ENCODE assay signal across 9 cellular contexts in genomic region chr15:90165157-90165556, GRCh38. TPM values are rescaled to one million over a fixed set of nuclear protein-coding genes. Genes with fewer than 3 reads are reported as not detected.
DNase-seq lines count a peak whose midpoint lies in the region; ATAC-seq, FAIRE-seq and TF ChIP-seq lines count a peak whose summit lies in the region.
"Had no signal": no experiment of that assay in that cellular context is flagged by ENCODE, and none has a peak within 500 bp of the region (broad histone marks: within the 10 kb centered on the region; RNA-seq: fewer than 3 reads in every experiment).

No MANE protein-coding gene starts in this region.

- H3K36me3 ChIP-seq in Loucy (ENCODE audit: insufficient read depth, low read length) (no peaks in the 10 kb centered on the region), K562 (ENCODE audit: control insufficient read depth, insufficient read depth, low read length) (no peaks in the 10 kb centered on the region), lung (ENCODE audit: control insufficient read depth in 2 of 2, insufficient read depth in 2 of 2, low read length in 2 of 2) (no peaks in the 10 kb centered on the region), thoracic aorta (no peaks in the 10 kb centered on the region)

- H3K9me1 ChIP-seq in K562 (ENCODE audit: control insufficient read depth, insufficient read depth, low read length) = no peaks in the 10 kb centered on the region

- H3K27ac ChIP-seq in K562 (ENCODE audit: extremely low read depth, low read depth, low read length) (peak overlapping the region; percentile 76), lung (ENCODE audit: low read depth in 1 of 2, low read length in 1 of 2) (peak overlapping the region; percentile 76 to 80), thoracic aorta (peak overlapping the region; percentile 15 to 55)

- no peaks in the 10 kb centered on the region for H3K9me3 ChIP-seq in Loucy (ENCODE audit: insufficient read depth, low read depth, low read length)
- H3K9me3 ChIP-seq in K562 (replicated peaks; ENCODE audit: control insufficient read depth, insufficient read depth, low read depth, low read length) = peaks cover 5% of the 10 kb centered on the region; the same call in 1 of the 2 replicates
- H3K9me3 ChIP-seq in lung (ENCODE audit: control insufficient read depth in 2 of 2, insufficient read depth in 1 of 2, low read length in 1 of 2) = no peaks in the 10 kb centered on the region
- H3K9me3 ChIP-seq in thoracic aorta = no peaks in the 10 kb centered on the region

- H4K20me1 ChIP-seq in Loucy (ENCODE audit: insufficient read depth, low read length, poor library complexity, severe bottlenecking) = no peaks in the 10 kb centered on the region
- no peaks in the 10 kb centered on the region for H4K20me1 ChIP-seq in K562 (replicated peaks; ENCODE audit: control insufficient read depth, insufficient read depth, low read length)

- H3K9me2 ChIP-seq in Loucy (replicated peaks; ENCODE audit: low read depth, low read length) = no peaks in the 10 kb centered on the region

- H2AFZ ChIP-seq in Loucy (ENCODE audit: low read length) (0 out of 2 replicates have a peak overlapping the region, but pooled peaks have one; percentile 41), K562 (ENCODE audit: low read depth, low read length) (peak overlapping the region; percentile 86)

- ATAC-seq in K562 = no peak
- ATAC-seq in lung (ENCODE audit: insufficient read depth, low FRiP score) = no peak
- ATAC-seq in thoracic aorta (ENCODE audit: insufficient number of reproducible peaks, low FRiP score, low read depth) = no peak
- no peak for ATAC-seq in HG03565 (IDR thresholded peaks at IDR 0.05; ENCODE audit: unreplicated experiment)

- H3K9ac ChIP-seq in Loucy (ENCODE audit: low read depth, low read length, poor library complexity, severe bottlenecking) = no peak overlapping the region
- H3K9ac ChIP-seq in K562 (ENCODE audit: insufficient read depth in 1 of 2, low read depth in 2 of 2, low read length in 2 of 2) = peak overlapping the region in 1 of 2 experiments; percentile 65; a peak in 3 of 4 replicates

- H3K4me2 ChIP-seq in Loucy (ENCODE audit: low read depth, low read length, poor library complexity, severe bottlenecking) (peak overlapping the region; percentile 47), K562 (ENCODE audit: insufficient read depth, low read length) (peak overlapping the region; percentile 59)

- CTCF ChIA-PET in K562 (lab: Yijun Ruan, JAX; ENCODE audit: low intra/inter-chr PET ratio) = no interaction called here

- in situ Hi-C loops in K562 (cut with MboI) = no loop called here

- no peaks in the 10 kb centered on the region for H3K79me2 ChIP-seq in Loucy (ENCODE audit: insufficient read depth, low read length)
- no peaks in the 10 kb centered on the region for H3K79me2 ChIP-seq in K562 (ENCODE audit: control insufficient read depth, insufficient read depth, low read length)

- TF ChIP-seq EP300 in K562 (IDR thresholded peaks at IDR 0.05; ENCODE audit: low read length) = no peak

- H3K27me3 ChIP-seq in Loucy (ENCODE audit: insufficient read depth, low read length, poor library complexity, severe bottlenecking) (no peaks in the 10 kb centered on the region), K562 (ENCODE audit: control insufficient read depth in 2 of 2, insufficient read depth in 2 of 2, low read length in 2 of 2) (no peaks in the 10 kb centered on the region), lung (ENCODE audit: control insufficient read depth, insufficient read depth) (no peaks in the 10 kb centered on the region), thoracic aorta (replicated peaks; ENCODE audit: insufficient read depth) (no peaks in the 10 kb centered on the region)

- no peak for TF ChIP-seq CTCF in Loucy (conservative IDR thresholded peaks at IDR 0.05; ENCODE audit: low read length)
- TF ChIP-seq CTCF in K562 (IDR thresholded peaks at IDR 0.05 in 2 of 3, conservative IDR thresholded peaks at IDR 0.05 in 1 of 3; ENCODE audit: insufficient read depth in 2 of 3, low read depth in 1 of 3, low read length in 3 of 3) = no peak
- TF ChIP-seq CTCF in lung (IDR thresholded peaks at IDR 0.05; ENCODE audit: control extremely low read depth, extremely low read depth) = no peak
- TF ChIP-seq CTCF in thoracic aorta (IDR thresholded peaks at IDR 0.05) = no peak

- no peak for DNase-seq in K562 (ENCODE audit: extremely low read depth in 1 of 4, low spot score in 3 of 4)
- DNase-seq in lung (ENCODE audit: low spot score) = no peak
- DNase-seq in thoracic aorta (ENCODE audit: low spot score) = no peak
- DNase-seq in GM12892 (ENCODE audit: insufficient read length) = no peak
- no peak for DNase-seq in HuH-7 (ENCODE audit: low spot score)
- DNase-seq: MM.1S; stimulated activated naive B cell treated with anti-CD40 and anti-IgM and Interleukin-4, amounts not matched to agents 10 μg/mL and 1 μg/mL and 100 μg/mL, for 72 hours had no signal

- TF ChIP-seq POLR2A in K562 (conservative IDR thresholded peaks at IDR 0.05) (no peak), GM12892 (IDR thresholded peaks at IDR 0.05; ENCODE audit: low read depth, low read length) (no peak)

- TF ChIP-seq RAD21 in K562 (CRISPR knock-in tag; conservative IDR thresholded peaks at IDR 0.05 in 1 of 2, IDR thresholded peaks at IDR 0.05 in 1 of 2) = no peak

- H3K4me3 ChIP-seq in Loucy (ENCODE audit: low read length, poor library complexity, severe bottlenecking) (peak overlapping the region; percentile 20), K562 (no peak overlapping the region), lung (no peak overlapping the region), thoracic aorta (no peak overlapping the region)

- H3F3A ChIP-seq in Loucy (ENCODE audit: low read depth) = no peaks in the 10 kb centered on the region

- H3K4me1 ChIP-seq in Loucy (ENCODE audit: insufficient read depth, low read length, poor library complexity, severe bottlenecking) (no peaks in the 10 kb centered on the region), K562 (replicated peaks in 1 of 2; ENCODE audit: control insufficient read depth in 2 of 2, insufficient read depth in 2 of 2, low read length in 2 of 2) (peaks cover 10 to 41% of the 10 kb centered on the region in 2 experiments), lung (ENCODE audit: control insufficient read depth in 2 of 2, insufficient read depth in 2 of 2, low read length in 2 of 2) (peaks cover 0 to 2% of the 10 kb centered on the region in 2 donors), thoracic aorta (ENCODE audit: control insufficient read depth in 1 of 2, low read depth in 2 of 2) (peaks cover 6 to 13% of the 10 kb centered on the region in 2 donors)

- POLR2A ChIA-PET in K562 (lab: Yijun Ruan, JAX) = no interaction called here

- intact Hi-C loops in K562 (cut with micrococcal nuclease) = no loop called here

- no TSS peak for BruUV-seq in K562 (replicated peaks; lab: Mats Ljungman, UMichigan)

- FAIRE-seq in K562 (lab: Jason Lieb, UNC) = no peak
- no peak for FAIRE-seq in GM12892 (lab: Jason Lieb, UNC)

- 93% methylated on average over 1 of the region's 1 CpG for WGBS in K562 (ENCODE audit: insufficient coverage, low coverage, missing lambda C conversion rate)
- WGBS in lung, 2 donors = 94 to 97% methylated on average over 1 of the region's 1 CpG

TF ChIP-seq in K562, 482 proteins besides CTCF, POLR2A, EP300 and RAD21 (continues in another document):
- TF ChIP-seq, protein P1, sequence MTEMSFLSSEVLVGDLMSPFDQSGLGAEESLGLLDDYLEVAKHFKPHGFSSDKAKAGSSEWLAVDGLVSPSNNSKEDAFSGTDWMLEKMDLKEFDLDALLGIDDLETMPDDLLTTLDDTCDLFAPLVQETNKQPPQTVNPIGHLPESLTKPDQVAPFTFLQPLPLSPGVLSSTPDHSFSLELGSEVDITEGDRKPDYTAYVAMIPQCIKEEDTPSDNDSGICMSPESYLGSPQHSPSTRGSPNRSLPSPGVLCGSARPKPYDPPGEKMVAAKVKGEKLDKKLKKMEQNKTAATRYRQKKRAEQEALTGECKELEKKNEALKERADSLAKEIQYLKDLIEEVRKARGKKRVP (CRISPR knock-in tag; IDR thresholded peaks at IDR 0.05) = no peak
- TF ChIP-seq PHF20 (IDR thresholded peaks at IDR 0.05; ENCODE audit: partially characterized antibody) = peak; percentile 61
- 0 out of 2 replicates have a peak, but pooled peaks have one; percentile 37 for TF ChIP-seq FOXP1 (CRISPR knock-in tag; IDR thresholded peaks at IDR 0.05)
- TF ChIP-seq PHTF2 (CRISPR knock-in tag; IDR thresholded peaks at IDR 0.05) = no peak
- TF ChIP-seq ZNF121 (CRISPR knock-in tag; conservative IDR thresholded peaks at IDR 0.05) = peak; percentile 98

RNA-seq across cellular contexts. Expression of gene SEMA4B, which starts 36.0 kb away (rescaled TPM):
- total RNA-seq in K562 (2011; cell fraction: chromatin; rRNA removed; ENCODE audit: low replicate concordance) = 229 and 471 TPM in 2 replicates
- 275 and 311 TPM in 2 replicates for total RNA-seq in K562 (2011; cell fraction: nucleolus; rRNA removed)
- 234 and 268 TPM in 2 replicates for total RNA-seq in K562 (2011; cell fraction: nucleoplasm; rRNA removed)
- total RNA-seq in K562 (2014; rRNA removed) = 11.0 and 38.7 TPM in 2 replicates
- 8.5 and 10.7 TPM in 2 replicates for total RNA-seq in K562 (2014; rRNA removed; fragmentation: Illumina TruSeq; extraction: Trizol)
- total RNA-seq in K562 (2015; rRNA removed; fragmentation: Illumina TruSeq; extraction: Trizol) = 16.7 and 17.7 TPM in 2 replicates
- total RNA-seq in K562 (2021) = 33.6 and 37.9 TPM in 2 replicates
- polyA plus RNA-seq in K562 (2011; rRNA removed) = 28.8 and 56.9 TPM in 2 replicates
- 31.0 and 40.4 TPM in 2 replicates for polyA plus RNA-seq in K562 (2011; cell fraction: cytosol; rRNA removed)
- polyA plus RNA-seq in K562 (2011; cell fraction: nucleus; rRNA removed) = 155 and 194 TPM in 2 replicates
- 31.3 and 40.0 TPM in 2 replicates for polyA plus RNA-seq in K562 (2012)
- 10.9 and 16.9 TPM in 2 replicates for polyA plus RNA-seq in K562 (2014; fragmentation: Illumina TruSeq; extraction: Trizol)
- 1 to 10 TPM; 1.3 to 1.5 TPM for polyA plus RNA-seq in K562 (2014; fragmentation: Nextera tagmentation; extraction: Ambion mirVana)
- polyA plus RNA-seq in K562 (2014; rRNA removed) = 24.8 and 27.8 TPM in 2 replicates
- polyA minus RNA-seq in K562 (2011; rRNA and poly(A)+ RNA removed) = 41.6 and 47.9 TPM in 2 replicates
- 59.8 and 102 TPM in 2 replicates for polyA minus RNA-seq in K562 (2011; cell fraction: cytosol; rRNA and poly(A)+ RNA removed)
- 62.9 and 86.3 TPM in 2 replicates for polyA minus RNA-seq in K562 (2011; cell fraction: nucleus; rRNA and poly(A)+ RNA removed)
- 10 to 100 TPM; 59.1 to 87.5 TPM for total RNA-seq in lung
- 10 to 100 TPM; 24.0 to 80.4 TPM for polyA plus RNA-seq in lung
- total RNA-seq in thoracic aorta = 10 to 100 TPM; 26.9 to 38.4 TPM
- polyA plus RNA-seq in GM12892 (2012; ENCODE audit: missing spikeins) = 7.3 TPM
